Comparison of ENCODE assay signal across 12 cellular contexts in the genomic region with DNA sequence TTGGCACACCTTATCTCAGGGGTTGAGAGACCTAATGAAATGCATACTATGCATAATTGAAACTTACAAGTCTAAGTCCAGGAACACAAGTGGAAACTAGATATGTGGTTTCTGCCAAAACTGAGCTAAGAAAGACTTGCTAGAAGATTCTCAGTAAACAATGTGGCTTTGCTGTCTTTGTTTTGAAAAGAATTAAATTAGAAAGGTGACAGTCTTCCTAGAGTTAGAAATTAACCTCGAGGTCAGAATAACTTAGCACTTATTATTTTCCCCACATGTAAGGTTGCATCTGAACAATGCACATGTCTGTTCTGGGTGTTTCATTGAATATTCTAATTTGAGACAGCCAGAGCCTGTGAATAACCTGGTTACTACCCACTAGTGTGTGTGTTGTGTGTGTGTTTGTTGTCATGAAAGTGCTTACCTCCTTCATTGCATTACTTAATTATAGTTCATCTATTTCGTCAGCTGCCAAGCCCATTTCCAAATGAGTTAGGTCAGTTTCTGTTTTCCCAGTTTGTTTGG. TPM values are rescaled to one million over a fixed set of nuclear protein-coding genes. Genes with fewer than 3 reads are reported as not detected.
DNase-seq lines count a peak whose midpoint lies in the region; ATAC-seq and TF ChIP-seq lines count a peak whose summit lies in the region.
"Had no signal": no experiment of that assay in that cellular context is flagged by ENCODE, and none has a peak within 500 bp of the region (broad histone marks: within the 10 kb centered on the region; RNA-seq: fewer than 3 reads in every experiment).

No MANE protein-coding gene starts in this region.

- H3K9me3 ChIP-seq in MM.1S (replicated peaks; ENCODE audit: insufficient read depth, low read length) (no peaks in the 10 kb centered on the region), Karpas-422 (ENCODE audit: low read length) (no peaks in the 10 kb centered on the region)

- H3K4me1 ChIP-seq in MM.1S (ENCODE audit: low read length), result peaks cover 23% of the 10 kb centered on the region
- peaks cover 5% of the 10 kb centered on the region for H3K4me1 ChIP-seq in Karpas-422 (ENCODE audit: low read length)

- peak overlapping the region; percentile 49 for H3K4me2 ChIP-seq in MM.1S (ENCODE audit: low read depth, low read length)
- no peak overlapping the region for H3K4me2 ChIP-seq in Karpas-422 (ENCODE audit: low read depth, low read length, poor library complexity, severe bottlenecking)

- no peak for TF ChIP-seq CTCF in MM.1S (IDR thresholded peaks at IDR 0.05; ENCODE audit: low read length)

- ATAC-seq in GM19025 (IDR thresholded peaks at IDR 0.05; ENCODE audit: low read depth, unreplicated experiment) (peak; percentile 57), HG02588 (IDR thresholded peaks at IDR 0.05; ENCODE audit: unreplicated experiment) (peak; percentile 43), left colon (peak; percentile 3)
- ATAC-seq: activated CD8-positive, alpha-beta memory T cell treated with anti-CD3 and anti-CD28 coated beads, Interleukin-2, amount 10 ng/mL, durations not matched to agents 7 days and 5 days had no signal

- H3K79me2 ChIP-seq in MM.1S (ENCODE audit: low read length) (no peaks in the 10 kb centered on the region), Karpas-422 (ENCODE audit: low read length) (no peaks in the 10 kb centered on the region)

- H3K36me3 ChIP-seq in MM.1S (replicated peaks; ENCODE audit: insufficient read depth, low read length) (no peaks in the 10 kb centered on the region), Karpas-422 (ENCODE audit: insufficient read depth, low read length) (no peaks in the 10 kb centered on the region)

- intact Hi-C loops in left colon (cut with DNase I, micrococcal nuclease), result no loop called here

- H3K27me3 ChIP-seq in MM.1S (replicated peaks; ENCODE audit: insufficient read depth, low read length) (no peaks in the 10 kb centered on the region), Karpas-422 (ENCODE audit: low read length) (no peaks in the 10 kb centered on the region)

- H4K20me1 ChIP-seq in MM.1S (ENCODE audit: insufficient read depth, low read length), result no peaks in the 10 kb centered on the region
- H4K20me1 ChIP-seq in Karpas-422 (ENCODE audit: insufficient read depth, low read depth, low read length), result no peaks in the 10 kb centered on the region

- H3K9me2 ChIP-seq in MM.1S (replicated peaks; ENCODE audit: insufficient read depth, low read length) (no peaks in the 10 kb centered on the region), Karpas-422 (replicated peaks; ENCODE audit: insufficient read depth, low read length) (no peaks in the 10 kb centered on the region)

- peak overlapping the region; percentile 50; the same call in 1 of the 2 replicates for H3K27ac ChIP-seq in MM.1S (ENCODE audit: low read length)
- H3K27ac ChIP-seq in Karpas-422 (ENCODE audit: low read length), result no peak overlapping the region

- H2AFZ ChIP-seq in MM.1S (ENCODE audit: low read length), result 0 out of 2 replicates have a peak overlapping the region, but pooled peaks have one; percentile 3
- H2AFZ ChIP-seq in Karpas-422 (ENCODE audit: low read length), result no peak overlapping the region

- peaks cover 6% of the 10 kb centered on the region; the same call in 1 of the 2 replicates for H3F3A ChIP-seq in MM.1S (ENCODE audit: insufficient read depth, low read length)

- H3K4me3 ChIP-seq in MM.1S (ENCODE audit: low read length), result no peak overlapping the region; the same call in 1 of the 2 replicates
- H3K4me3 ChIP-seq in Karpas-422 (ENCODE audit: low read length), result no peak overlapping the region

- H3K9ac ChIP-seq in MM.1S (ENCODE audit: low read length) (no peak overlapping the region), Karpas-422 (ENCODE audit: low read length) (no peak overlapping the region)

- DNase-seq in MM.1S (peak; percentile 82), left colon (no peak), activated gamma-delta T cell (lab: John Stamatoyannopoulos, UW) (no peak), foreskin melanocyte (no peak), Karpas-422 (no peak)
- no peak for DNase-seq in activated CD8-positive, alpha-beta memory T cell treated with anti-CD3 and anti-CD28 coated beads, Interleukin-2, amount 50 U/mL, for 4 hours
- DNase-seq: activated CD8-positive, alpha-beta memory T cell treated with anti-CD3 and anti-CD28 coated beads, Interleukin-2, amount 10 ng/mL, durations not matched to agents 7 days and 5 days had no signal

RNA-seq across cellular contexts. Expression of a gene that starts 1.5 kb away (rescaled TPM):
- total RNA-seq in left colon, result 1 to 10 TPM; 5.0 to 6.4 TPM
- not detected in 2 replicates for total RNA-seq in Karpas-422 (2014; rRNA removed; shearing (Covaris generic); ENCODE audit: low replicate concordance)
- total RNA-seq: activated CD8-positive, alpha-beta memory T cell treated with anti-CD3 and anti-CD28 coated beads, Interleukin-2, amount 10 ng/mL, durations not matched to agents 7 days and 5 days; G401; H7; neural crest cell had no signal

RNA-seq across cellular contexts. Expression of a gene that starts 58.2 kb away (rescaled TPM):
- total RNA-seq in left colon, result not detected
- not detected in 2 replicates for total RNA-seq in Karpas-422 (2014; rRNA removed; shearing (Covaris generic); ENCODE audit: low replicate concordance)
- total RNA-seq: activated CD8-positive, alpha-beta memory T cell treated with anti-CD3 and anti-CD28 coated beads, Interleukin-2, amount 10 ng/mL, durations not matched to agents 7 days and 5 days; G401; H7 had no signal

Comparison
In these comparisons a context has a peak if more than half of its experiments do, and no peak if none do; other contexts are left out.
1. ATAC-seq: peak in every context shown above with its lines; median percentile 57 in GM19025; 43 in HG02588; 3 in left colon.